Comparison of ENCODE assay signal across 17 cellular contexts in the genomic region with DNA sequence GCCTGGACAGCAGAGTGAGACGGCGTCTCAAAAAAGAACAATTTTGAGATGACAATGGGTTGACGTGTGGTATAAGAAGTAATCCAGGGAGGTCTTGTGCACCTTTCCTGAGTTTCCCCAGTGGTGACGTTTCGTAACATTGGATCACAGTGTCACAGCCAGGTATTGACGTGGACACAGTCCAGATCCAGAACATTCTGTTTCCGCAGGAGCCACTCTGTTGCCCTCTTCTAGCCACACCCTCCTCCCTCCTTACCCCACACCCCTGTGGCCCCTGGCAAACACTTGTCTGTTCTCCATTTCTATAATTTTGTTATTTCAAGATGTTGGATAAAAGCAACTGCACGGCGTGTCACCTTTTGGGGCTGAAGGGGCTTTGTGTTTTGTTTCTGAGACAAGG. TPM values are rescaled to one million over a fixed set of nuclear protein-coding genes. Genes with fewer than 3 reads are reported as not detected.
DNase-seq lines count a peak whose midpoint lies in the region; ATAC-seq, FAIRE-seq and TF ChIP-seq lines count a peak whose summit lies in the region.
"Had no signal": no experiment of that assay in that cellular context is flagged by ENCODE, and none has a peak within 500 bp of the region (broad histone marks: within the 10 kb centered on the region; RNA-seq: fewer than 3 reads in every experiment).

No MANE protein-coding gene starts in this region.

- no CpG with 5 or more reads among the region's 9 CpGs for WGBS in neuronal stem cell (ENCODE audit: extremely low coverage in 2 of 2, insufficient read length in 2 of 2, insufficient replicate concordance in 1 of 2), 2 donors

- H3K4ac ChIP-seq in neuronal stem cell (ENCODE audit: low read length), result no peak overlapping the region

- no peak overlapping the region for H2BK12ac ChIP-seq in neuronal stem cell (ENCODE audit: low read length)

- H3K27ac ChIP-seq in RWPE1 (peak overlapping the region; percentile 94), endothelial cell of umbilical vein (ENCODE audit: insufficient read depth, low read depth, low read length) (peak overlapping the region; percentile 57), neuronal stem cell (replicated peaks; ENCODE audit: low read length) (no peak overlapping the region), thoracic aorta (peak overlapping the region; percentile 50 to 78)

- TF ChIP-seq POLR2A in endothelial cell of umbilical vein (IDR thresholded peaks at IDR 0.05; ENCODE audit: low read depth, low read length), result no peak

- no peaks in the 10 kb centered on the region for H3K9me3 Mint-ChIP-seq in progenitor cell of endocrine pancreas (ENCODE audit: low read depth)
- H3K9me3 Mint-ChIP-seq: neural crest cell; stimulated activated naive B cell treated with anti-CD40 and anti-IgM and Interleukin-4, amounts not matched to agents 10 μg/mL and 1 μg/mL and 100 μg/mL, for 72 hours had no signal

- H2BK5ac ChIP-seq in neuronal stem cell (ENCODE audit: low read length), result no peak overlapping the region

- BruUV-seq in endothelial cell of umbilical vein (replicated peaks; lab: Mats Ljungman, UMichigan), result no TSS peak

- H3K79me2 ChIP-seq in endothelial cell of umbilical vein (ENCODE audit: control insufficient read depth, insufficient read depth, low read length), result no peaks in the 10 kb centered on the region

- CTCF ChIA-PET in RWPE1 (lab: Yijun Ruan, JAX), result interaction anchor here (0.6 kb wide), 1 partner anchor 51 kb away, joined by 3 read pairs; no protein-coding TSS in a partner anchor
- CTCF ChIA-PET in endothelial cell of umbilical vein (lab: Charles Lee), result interaction anchor here (1.3 to 1.4 kb wide), 2 partner anchors 9 to 121 kb away, joined by 3 to 4 read pairs; no protein-coding TSS in a partner anchor

- peaks cover 3% of the 10 kb centered on the region for H3K27me3 Mint-ChIP-seq in progenitor cell of endocrine pancreas
- H3K27me3 Mint-ChIP-seq: stimulated activated naive B cell treated with anti-CD40 and anti-IgM and Interleukin-4, amounts not matched to agents 10 μg/mL and 1 μg/mL and 100 μg/mL, for 72 hours had no signal

- H3K9me3 ChIP-seq in endothelial cell of umbilical vein (replicated peaks; ENCODE audit: control insufficient read depth, insufficient read depth, low read length), result no peaks in the 10 kb centered on the region
- H3K9me3 ChIP-seq in neuronal stem cell (replicated peaks in 1 of 2; ENCODE audit: control insufficient read depth in 2 of 2, insufficient read depth in 1 of 2, low read depth in 1 of 2, low read length in 2 of 2), result no peaks in the 10 kb centered on the region
- H3K9me3 ChIP-seq in thoracic aorta, result no peaks in the 10 kb centered on the region

- no peak for TF ChIP-seq CTCF in RWPE1 (conservative IDR thresholded peaks at IDR 0.05; ENCODE audit: low read depth)
- TF ChIP-seq CTCF in endothelial cell of umbilical vein (IDR thresholded peaks at IDR 0.05; ENCODE audit: extremely low read depth in 1 of 2, insufficient read depth in 1 of 2, low read depth in 1 of 2, low read length in 2 of 2), result no peak
- TF ChIP-seq CTCF in thoracic aorta (IDR thresholded peaks at IDR 0.05), result no peak
- TF ChIP-seq CTCF in progenitor cell of endocrine pancreas (IDR thresholded peaks at IDR 0.05; ENCODE audit: unreplicated experiment), result no peak

- no peaks in the 10 kb centered on the region for H3K9me1 ChIP-seq in endothelial cell of umbilical vein (replicated peaks; ENCODE audit: control insufficient read depth, extremely low read depth, insufficient read depth, low read length)

- H3K4me3 Mint-ChIP-seq in progenitor cell of endocrine pancreas (ENCODE audit: low read depth), result no peak overlapping the region
- H3K4me3 Mint-ChIP-seq: neural crest cell; stimulated activated naive B cell treated with anti-CD40 and anti-IgM and Interleukin-4, amounts not matched to agents 10 μg/mL and 1 μg/mL and 100 μg/mL, for 72 hours had no signal

- H4K20me1 ChIP-seq in endothelial cell of umbilical vein (replicated peaks; ENCODE audit: control insufficient read depth, extremely low read depth, insufficient read depth, low read length), result no peaks in the 10 kb centered on the region

- no peak for FAIRE-seq in endothelial cell of umbilical vein (lab: Jason Lieb, UNC)
- FAIRE-seq: GM18507, GM19239 had no signal

- POLR2A ChIA-PET in RWPE1 (lab: Yijun Ruan, JAX; ENCODE audit: low non-redundant PET), result no interaction called here
- POLR2A ChIA-PET in endothelial cell of umbilical vein (lab: Charles Lee), result no interaction called here

- H3K4me1 Mint-ChIP-seq in progenitor cell of endocrine pancreas (ENCODE audit: low read depth), result no peaks in the 10 kb centered on the region

- no peak for ATAC-seq in thoracic aorta (ENCODE audit: insufficient number of reproducible peaks, low FRiP score, low read depth)
- ATAC-seq: stimulated activated naive B cell treated with anti-CD40 and anti-IgM and Interleukin-4, amounts not matched to agents 10 μg/mL and 1 μg/mL and 100 μg/mL, for 72 hours had no signal

- dilution Hi-C loops in endothelial cell of umbilical vein (cut with MboI; ENCODE audit: extremely low pct_ligation_motif_present, low sequenced_read_pairs), result no loop called here

- H3K4me2 ChIP-seq in endothelial cell of umbilical vein (ENCODE audit: insufficient read depth, low read length), result no peak overlapping the region
- no peak overlapping the region for H3K4me2 ChIP-seq in neuronal stem cell (ENCODE audit: insufficient read depth, low read length, poor library complexity, severe bottlenecking)

- intact Hi-C loops in endothelial cell of umbilical vein (cut with micrococcal nuclease), result no loop called here

- no peak overlapping the region for H2AK5ac ChIP-seq in neuronal stem cell (ENCODE audit: low read depth, low read length)

- in situ Hi-C loops in ACHN (cut with HindIII; ENCODE audit: low pct_ligation_motif_present, low pct_unique_long_range_greater_than_20kb, low sequenced_read_pairs), result no loop called here

- no peak overlapping the region for H3K9ac ChIP-seq in endothelial cell of umbilical vein (replicated peaks; ENCODE audit: extremely low read depth, insufficient read depth, low read length)
- H3K9ac ChIP-seq in neuronal stem cell (ENCODE audit: low read depth, low read length, poor library complexity), result no peak overlapping the region

- H3K79me1 ChIP-seq in neuronal stem cell (ENCODE audit: low read depth, low read length), result peaks cover 1% of the 10 kb centered on the region

- peaks cover 12% of the 10 kb centered on the region for H3K4me1 ChIP-seq in endothelial cell of umbilical vein (ENCODE audit: control insufficient read depth, extremely low read depth, insufficient read depth, low read length)
- peaks cover 0 to 11% of the 10 kb centered on the region in 2 donors for H3K4me1 ChIP-seq in neuronal stem cell (ENCODE audit: control insufficient read depth in 2 of 2, insufficient read depth in 1 of 2, low read depth in 1 of 2, low read length in 2 of 2)
- H3K4me1 ChIP-seq in thoracic aorta (ENCODE audit: control insufficient read depth in 1 of 2, low read depth in 2 of 2), result peaks cover 4 to 10% of the 10 kb centered on the region in 2 donors

- H3K27me3 ChIP-seq in endothelial cell of umbilical vein (ENCODE audit: control insufficient read depth in 2 of 2, insufficient read depth in 2 of 2, low read length in 2 of 2) (no peaks in the 10 kb centered on the region), neuronal stem cell (ENCODE audit: control insufficient read depth in 3 of 3, insufficient read depth in 3 of 3, low read depth in 1 of 3, low read length in 3 of 3) (peaks cover 0 to 2% (median 2%) of the 10 kb centered on the region in 3 experiments), thoracic aorta (replicated peaks; ENCODE audit: insufficient read depth) (no peaks in the 10 kb centered on the region)

- H3K27ac Mint-ChIP-seq in progenitor cell of endocrine pancreas, result no peak overlapping the region
- H3K27ac Mint-ChIP-seq: stimulated activated naive B cell treated with anti-CD40 and anti-IgM and Interleukin-4, amounts not matched to agents 10 μg/mL and 1 μg/mL and 100 μg/mL, for 72 hours had no signal

- DNase-seq in RWPE1 (ENCODE audit: low spot score), result no peak
- DNase-seq in endothelial cell of umbilical vein (ENCODE audit: low read depth, low spot score), result no peak
- no peak for DNase-seq in neuronal stem cell (ENCODE audit: low spot score)
- no peak for DNase-seq in thoracic aorta (ENCODE audit: low spot score)
- DNase-seq in progenitor cell of endocrine pancreas (ENCODE audit: low spot score, unreplicated experiment), result no peak
- DNase-seq in NCI-H1105 treated with DMSO at 0.1 percent for 48 hours (lab: John Stamatoyannopoulos, UW), result no peak
- no peak for DNase-seq in ACHN
- DNase-seq: activated CD4-positive, CD25-positive, alpha-beta regulatory T cell treated with anti-CD3 and anti-CD28 coated beads, Interleukin-2, amount 50 U/mL, for 72 hours; C1 segment of cervical spinal cord; DMS79; NCI-H1105; NK-92 treated with Interleukin-12 subunit alpha and Interleukin-12 subunit beta, amount 100 ng/mL, for 24 hours; SHP77; stimulated activated naive B cell treated with anti-CD40 and anti-IgM and Interleukin-4, amounts not matched to agents 10 μg/mL and 1 μg/mL and 100 μg/mL, for 72 hours had no signal

- H3K4me3 ChIP-seq in endothelial cell of umbilical vein (replicated peaks in 1 of 3; ENCODE audit: insufficient read depth in 1 of 3, low read depth in 1 of 3, low read length in 3 of 3), result no peak overlapping the region
- no peak overlapping the region for H3K4me3 ChIP-seq in neuronal stem cell (ENCODE audit: low read length in 2 of 2)
- H3K4me3 ChIP-seq in thoracic aorta, result no peak overlapping the region

- no peak overlapping the region for H4K8ac ChIP-seq in neuronal stem cell (ENCODE audit: low read depth, low read length)

- no peak overlapping the region for H3K18ac ChIP-seq in neuronal stem cell (ENCODE audit: low read length)

- H3K14ac ChIP-seq in neuronal stem cell (ENCODE audit: low read length), result no peak overlapping the region

- H3K36me3 Mint-ChIP-seq in progenitor cell of endocrine pancreas (ENCODE audit: insufficient read depth), result no peaks in the 10 kb centered on the region

- no peak overlapping the region for H2BK120ac ChIP-seq in neuronal stem cell (ENCODE audit: low read depth, low read length)

- no peak overlapping the region for H4K91ac ChIP-seq in neuronal stem cell (ENCODE audit: low read depth, low read length, poor library complexity)

- H2BK15ac ChIP-seq in neuronal stem cell (ENCODE audit: low read length), result no peak overlapping the region

- no peaks in the 10 kb centered on the region for H3K36me3 ChIP-seq in endothelial cell of umbilical vein (ENCODE audit: control insufficient read depth in 2 of 2, extremely low read depth in 1 of 2, insufficient read depth in 2 of 2, low read length in 2 of 2)
- no peaks in the 10 kb centered on the region for H3K36me3 ChIP-seq in neuronal stem cell (replicated peaks in 1 of 2; ENCODE audit: control insufficient read depth in 2 of 2, insufficient read depth in 2 of 2, low read length in 2 of 2)
- H3K36me3 ChIP-seq in thoracic aorta, result no peaks in the 10 kb centered on the region

- H2AFZ ChIP-seq in endothelial cell of umbilical vein (ENCODE audit: low read depth, low read length), result peak overlapping the region; percentile 71
- peak overlapping the region; percentile 82 for H2AFZ ChIP-seq in neuronal stem cell (ENCODE audit: low read length)

- H3K23ac ChIP-seq in neuronal stem cell (ENCODE audit: low read depth, low read length, poor library complexity), result no peak overlapping the region

RNA-seq across cellular contexts. Expression of a gene that starts 6.5 kb away (rescaled TPM):
- 33.6 and 44.4 TPM in 2 replicates for total RNA-seq in endothelial cell of umbilical vein
- 21.5 and 21.7 TPM in 2 replicates for polyA plus RNA-seq in endothelial cell of umbilical vein
- 18.2 and 18.3 TPM in 2 replicates for polyA plus RNA-seq in endothelial cell of umbilical vein (2011; cell fraction: cytosol; rRNA removed)
- 77.6 and 78.7 TPM in 2 replicates for polyA plus RNA-seq in endothelial cell of umbilical vein (2011; cell fraction: nucleus; rRNA removed)
- polyA plus RNA-seq in endothelial cell of umbilical vein (2012), result 26.7 and 33.9 TPM in 2 replicates
- 50.7 and 64.9 TPM in 2 replicates for polyA minus RNA-seq in endothelial cell of umbilical vein
- polyA minus RNA-seq in endothelial cell of umbilical vein (2011; cell fraction: cytosol; rRNA and poly(A)+ RNA removed), result 15.0 TPM
- 49.6 and 69.9 TPM in 2 replicates for polyA minus RNA-seq in endothelial cell of umbilical vein (2011; cell fraction: nucleus; rRNA and poly(A)+ RNA removed)
- polyA plus RNA-seq in neuronal stem cell (2013, experiment 1 of 2), result 11.6 TPM
- 12.2 TPM for polyA plus RNA-seq in neuronal stem cell (2013, experiment 2 of 2)
- total RNA-seq in thoracic aorta, result 10 to 100 TPM; 45.9 to 47.9 TPM
- total RNA-seq in progenitor cell of endocrine pancreas, result 40.4 and 42.7 TPM in 2 replicates
